In genomic region chr18:54150226-54150625, GRCh38 we compare ENCODE assay signal across 21 cellular contexts.
A peak's percentile ranks its signal among the peaks of the same experiment; 100 is the strongest.
DNase-seq lines count a peak whose midpoint lies in the region; ATAC-seq and TF ChIP-seq lines count a peak whose summit lies in the region.
"Had no signal": no experiment of that assay in that cellular context is flagged by ENCODE, and none has a peak within 500 bp of the region (broad histone marks: within the 10 kb centered on the region; RNA-seq: fewer than 3 reads in every experiment).

No MANE protein-coding gene starts in this region.

- POLR2A ChIA-PET in WTC11 (lab: Charles Lee), result no interaction called here

- peaks cover 27% of the 10 kb centered on the region for H3K36me3 Mint-ChIP-seq in natural killer cell treated with Interleukin-12 subunit alpha and Interleukin-12 subunit beta and Interleukin-15 and Interleukin-18, amount 100 ng/mL, for 72 hours
- H3K36me3 Mint-ChIP-seq in natural killer cell (no peaks in the 10 kb centered on the region), WTC11 (no peaks in the 10 kb centered on the region), endothelial cell (ENCODE audit: low read depth, unreplicated experiment) (peaks cover 24% of the 10 kb centered on the region)

- no peak for ATAC-seq in natural killer cell treated with Interleukin-12 subunit alpha and Interleukin-12 subunit beta and Interleukin-15 and Interleukin-18, amount 100 ng/mL, for 72 hours
- ATAC-seq in natural killer cell (no peak), WTC11 (peak; percentile 71), GM19328 (IDR thresholded peaks at IDR 0.05; ENCODE audit: unreplicated experiment) (no peak)
- ATAC-seq: stimulated activated memory B cell treated with anti-CD40 and anti-IgM and Interleukin-4, amounts not matched to agents 10 μg/mL and 1 μg/mL and 100 μg/mL, for 72 hours; T-helper 17 cell had no signal

- H3K27ac Mint-ChIP-seq in natural killer cell treated with Interleukin-12 subunit alpha and Interleukin-12 subunit beta and Interleukin-15 and Interleukin-18, amount 100 ng/mL, for 72 hours, result peak overlapping the region; percentile 99
- no peak overlapping the region for H3K27ac Mint-ChIP-seq in natural killer cell
- no peak overlapping the region for H3K27ac Mint-ChIP-seq in WTC11
- H3K27ac Mint-ChIP-seq in endothelial cell (ENCODE audit: unreplicated experiment), result no peak overlapping the region
- H3K27ac Mint-ChIP-seq: T-helper 17 cell had no signal

- peaks cover 53 to 54% of the 10 kb centered on the region in 2 donors for H3K4me1 Mint-ChIP-seq in natural killer cell treated with Interleukin-12 subunit alpha and Interleukin-12 subunit beta and Interleukin-15 and Interleukin-18, amount 100 ng/mL, for 72 hours (ENCODE audit: low read depth in 2 of 2)
- H3K4me1 Mint-ChIP-seq in natural killer cell, result peaks cover 6 to 16% of the 10 kb centered on the region in 2 donors
- H3K4me1 Mint-ChIP-seq in WTC11, result peaks cover 20% of the 10 kb centered on the region
- H3K4me1 Mint-ChIP-seq in endothelial cell (ENCODE audit: unreplicated experiment), result peaks cover 3% of the 10 kb centered on the region

- DNase-seq in natural killer cell treated with Interleukin-12 subunit alpha and Interleukin-12 subunit beta and Interleukin-15 and Interleukin-18, amount 100 ng/mL, for 72 hours (ENCODE audit: low spot score), result no peak
- DNase-seq in natural killer cell (no peak), WTC11 (ENCODE audit: low spot score) (peak; percentile 43), esophagus squamous epithelium (lab: John Stamatoyannopoulos, UW) (no peak), vagina (ENCODE audit: extremely low spot score in 2 of 2) (no peak), NCI-H2196 (lab: John Stamatoyannopoulos, UW; ENCODE audit: unreplicated experiment) (no peak), endothelial cell (ENCODE audit: low spot score) (no peak)
- DNase-seq: activated CD4-positive, alpha-beta T cell treated with anti-CD3 and anti-CD28 coated beads, Interleukin-2, amount 10 ng/mL, durations not matched to agents 7 days and 5 days; adrenal gland; foreskin melanocyte; GF-D8; immature natural killer cell; KBM-7; NCI-H2029; psoas muscle; stimulated activated CD4-positive, alpha-beta T cell treated with anti-CD3 and anti-CD28 coated beads, Interleukin-2, amount 100 ng/mL, for 48 hours; T-helper 17 cell had no signal

- peaks cover 4 to 59% (median 16%) of the 10 kb centered on the region in 3 donors for H3K4me1 ChIP-seq in esophagus squamous epithelium
- H3K4me1 ChIP-seq in vagina, result peaks cover 22% of the 10 kb centered on the region
- H3K4me1 ChIP-seq: psoas muscle had no signal

- intact Hi-C loops in natural killer cell (cut with micrococcal nuclease), result no loop called here
- intact Hi-C loops in esophagus squamous epithelium (cut with DNase I), result no loop called here
- intact Hi-C loops in vagina (cut with DNase I), result no loop called here

- TF ChIP-seq CTCF in natural killer cell (IDR thresholded peaks at IDR 0.05) (no peak), WTC11 (IDR thresholded peaks at IDR 0.05) (no peak), esophagus squamous epithelium (IDR thresholded peaks at IDR 0.05) (no peak), vagina (IDR thresholded peaks at IDR 0.05) (no peak), endothelial cell (IDR thresholded peaks at IDR 0.05; ENCODE audit: unreplicated experiment) (no peak)

- H3K9me3 ChIP-seq in esophagus squamous epithelium (no peaks in the 10 kb centered on the region), vagina (no peaks in the 10 kb centered on the region)
- H3K9me3 ChIP-seq: adrenal gland; BLaER1 treated with 17β-estradiol and CSF1 and Interleukin-3, amounts not matched to agents 10 nM and 100 nM; psoas muscle had no signal

- TF ChIP-seq POLR2A in esophagus squamous epithelium (IDR thresholded peaks at IDR 0.05) (no peak), vagina (IDR thresholded peaks at IDR 0.05) (no peak)

- no peaks in the 10 kb centered on the region for H3K27me3 ChIP-seq in esophagus squamous epithelium
- no peaks in the 10 kb centered on the region for H3K27me3 ChIP-seq in vagina
- H3K27me3 ChIP-seq: adrenal gland; BLaER1 treated with 17β-estradiol and CSF1 and Interleukin-3, amounts not matched to agents 10 nM and 100 nM had no signal

- H3K4me3 ChIP-seq in esophagus squamous epithelium (no peak overlapping the region), vagina (no peak overlapping the region)
- H3K4me3 ChIP-seq: adrenal gland; BLaER1 treated with 17β-estradiol and CSF1 and Interleukin-3, amounts not matched to agents 10 nM and 100 nM; psoas muscle had no signal

- CTCF ChIA-PET in WTC11 (lab: Charles Lee), result interaction anchor here (1.2 kb wide), 1 partner anchor 31 kb away, joined by 4 read pairs; no protein-coding TSS in a partner anchor

- peak overlapping the region; percentile 58 for H3K4me3 Mint-ChIP-seq in natural killer cell treated with Interleukin-12 subunit alpha and Interleukin-12 subunit beta and Interleukin-15 and Interleukin-18, amount 100 ng/mL, for 72 hours
- no peak overlapping the region for H3K4me3 Mint-ChIP-seq in natural killer cell
- no peak overlapping the region for H3K4me3 Mint-ChIP-seq in WTC11
- no peak overlapping the region for H3K4me3 Mint-ChIP-seq in endothelial cell (ENCODE audit: unreplicated experiment)
- H3K4me3 Mint-ChIP-seq: activated CD4-positive, alpha-beta T cell treated with anti-CD3 and anti-CD28 coated beads, Interleukin-2, amount 10 ng/mL, durations not matched to agents 7 days and 5 days; dendritic cell treated with granulocyte-macrophage colony-stimulating factor and Interleukin-4, amounts not matched to agents 40 ng/mL and 50 ng/mL, for 4 days; immature natural killer cell; stimulated activated memory B cell treated with anti-CD40 and anti-IgM and Interleukin-4, amounts not matched to agents 10 μg/mL and 1 μg/mL and 100 μg/mL, for 72 hours; T-helper 17 cell had no signal

- 58 to 61% methylated on average over 7 of the region's 7 CpGs for WGBS in esophagus squamous epithelium, 2 donors

- H3K9me3 Mint-ChIP-seq in natural killer cell treated with Interleukin-12 subunit alpha and Interleukin-12 subunit beta and Interleukin-15 and Interleukin-18, amount 100 ng/mL, for 72 hours, result no peaks in the 10 kb centered on the region
- H3K9me3 Mint-ChIP-seq in natural killer cell, result no peaks in the 10 kb centered on the region
- H3K9me3 Mint-ChIP-seq in WTC11, result peaks cover 8% of the 10 kb centered on the region; the same call in 1 of the 2 replicates
- H3K9me3 Mint-ChIP-seq in endothelial cell (ENCODE audit: unreplicated experiment), result no peaks in the 10 kb centered on the region
- H3K9me3 Mint-ChIP-seq: activated CD4-positive, alpha-beta T cell treated with anti-CD3 and anti-CD28 coated beads, Interleukin-2, amount 10 ng/mL, durations not matched to agents 7 days and 5 days; dendritic cell treated with granulocyte-macrophage colony-stimulating factor and Interleukin-4, amounts not matched to agents 40 ng/mL and 50 ng/mL, for 4 days; immature natural killer cell; stimulated activated memory B cell treated with anti-CD40 and anti-IgM and Interleukin-4, amounts not matched to agents 10 μg/mL and 1 μg/mL and 100 μg/mL, for 72 hours had no signal

- no peaks in the 10 kb centered on the region for H3K27me3 Mint-ChIP-seq in natural killer cell treated with Interleukin-12 subunit alpha and Interleukin-12 subunit beta and Interleukin-15 and Interleukin-18, amount 100 ng/mL, for 72 hours
- no peaks in the 10 kb centered on the region for H3K27me3 Mint-ChIP-seq in natural killer cell (ENCODE audit: low read depth in 2 of 2)
- no peaks in the 10 kb centered on the region for H3K27me3 Mint-ChIP-seq in WTC11 (ENCODE audit: low read depth)
- H3K27me3 Mint-ChIP-seq in endothelial cell (ENCODE audit: unreplicated experiment), result peaks cover 2% of the 10 kb centered on the region
- H3K27me3 Mint-ChIP-seq: activated CD4-positive, alpha-beta T cell treated with anti-CD3 and anti-CD28 coated beads, Interleukin-2, amount 10 ng/mL, durations not matched to agents 7 days and 5 days; dendritic cell treated with granulocyte-macrophage colony-stimulating factor and Interleukin-4, amounts not matched to agents 40 ng/mL and 50 ng/mL, for 4 days; stimulated activated memory B cell treated with anti-CD40 and anti-IgM and Interleukin-4, amounts not matched to agents 10 μg/mL and 1 μg/mL and 100 μg/mL, for 72 hours; T-helper 17 cell had no signal

- H3K27ac ChIP-seq in esophagus squamous epithelium (peak overlapping the region in 3 of 4 donors; percentile 77 to 84 (median 81)), vagina (peak overlapping the region; percentile 56)
- H3K27ac ChIP-seq: psoas muscle had no signal

- peaks cover 0 to 47% (median 6%) of the 10 kb centered on the region in 3 donors for H3K36me3 ChIP-seq in esophagus squamous epithelium
- H3K36me3 ChIP-seq in vagina, result peaks cover 0 to 12% of the 10 kb centered on the region in 2 donors
- H3K36me3 ChIP-seq: adrenal gland had no signal

TF ChIP-seq in WTC11, 78 proteins besides CTCF, POLR2A, EP300 and RAD21 (continues in another document):
- TF ChIP-seq E2F4 (CRISPR knock-in tag; IDR thresholded peaks at IDR 0.05; ENCODE audit: borderline replicate concordance, low read depth) (no peak), RELA (CRISPR knock-in tag; IDR thresholded peaks at IDR 0.05; ENCODE audit: borderline replicate concordance) (no peak), FOXP1 (CRISPR knock-in tag; IDR thresholded peaks at IDR 0.05; ENCODE audit: borderline replicate concordance) (no peak), NR2C2 (CRISPR knock-in tag; IDR thresholded peaks at IDR 0.05) (no peak)

Comparison
In these comparisons a context has a peak if more than half of its experiments do, and no peak if none do; other contexts are left out.
1. H3K27ac Mint-ChIP-seq: peak in natural killer cell treated with Interleukin-12 subunit alpha and Interleukin-12 subunit beta and Interleukin-15 and Interleukin-18, amount 100 ng/mL, for 72 hours (2 of 2); none in natural killer cell (0 of 2), WTC11 (single experiment) and endothelial cell (single experiment).